22 cellular contexts compared by ENCODE assay signal in the genomic region with DNA sequence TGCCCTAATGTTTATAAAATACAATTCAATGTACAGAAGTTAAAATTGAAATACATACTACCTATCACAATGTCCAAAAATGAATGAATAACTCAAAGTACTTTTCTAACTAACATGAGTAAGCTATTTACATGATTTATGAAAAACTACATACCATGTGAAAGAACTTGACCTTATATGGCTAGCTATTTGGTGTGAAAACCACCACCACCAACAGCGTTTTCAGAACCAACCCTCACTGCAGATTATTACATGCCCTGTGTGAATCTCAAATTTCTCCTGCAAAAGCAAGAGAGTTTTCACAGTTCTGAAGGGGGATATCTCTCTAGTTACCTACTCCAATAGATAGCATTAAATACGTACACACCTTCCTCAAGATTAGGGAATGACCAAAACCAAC.
"Had no signal": no experiment of that assay in that cellular context is flagged by ENCODE, and none has a peak within 500 bp of the region (broad histone marks: within the 10 kb centered on the region; RNA-seq: fewer than 3 reads in every experiment).

No MANE protein-coding gene starts in this region.

- H3K27me3 ChIP-seq: ascending aorta, brain microvascular endothelial cell, cardiac muscle cell had no signal

- H3K27ac ChIP-seq: ascending aorta, brain microvascular endothelial cell, cardiac muscle cell, SK-N-MC had no signal

- H3K4me3 ChIP-seq: ascending aorta, cardiac muscle cell, SK-N-MC had no signal

- H3K36me3 ChIP-seq: ascending aorta, brain microvascular endothelial cell, cardiac muscle cell had no signal

- DNase-seq: activated B cell treated with CpG ODN at 0.5 μM for 24 hours; activated CD4-positive, alpha-beta T cell treated with anti-CD3 and anti-CD28 coated beads for 1 hour; activated CD4-positive, alpha-beta T cell treated with anti-CD3 and anti-CD28 coated beads, Interleukin-2, amount 10 ng/mL, durations not matched to agents 24 days and 14 days; activated CD4-positive, alpha-beta T cell treated with anti-CD3 and anti-CD28 coated beads, Interleukin-2, amount 50 U/mL, for 48 hours; activated CD8-positive, alpha-beta memory T cell treated with anti-CD3 and anti-CD28 coated beads, Interleukin-2, amount 10 ng/mL, durations not matched to agents 7 days and 5 days; activated effector memory CD4-positive, alpha-beta T cell treated with Interleukin-2 at 50 U/mL for 16 hours; activated naive CD4-positive, alpha-beta T cell treated with Interleukin-2 at 50 U/mL for 16 hours; activated naive CD8-positive, alpha-beta T cell treated with anti-CD3 and anti-CD28 coated beads, Interleukin-2, amount 50 U/mL, for 24 hours; activated T-cell treated with anti-CD3 and anti-CD28 coated beads, Interleukin-2, amount 50 U/mL, for 24 hours; amniotic stem cell; NCI-H1930; NCI-H2107; NCI-H226; NCI-H774; RPMI8226; T-cell; T-helper 2 cell had no signal

- H3K9me3 ChIP-seq: ascending aorta had no signal

- ATAC-seq: activated CD8-positive, alpha-beta memory T cell treated with anti-CD3 and anti-CD28 coated beads, Interleukin-2, amount 10 ng/mL, durations not matched to agents 7 days and 5 days; activated naive CD4-positive, alpha-beta T cell treated with anti-CD3 and anti-CD28 coated beads, Interleukin-2, amount 50 U/mL, for 72 hours; activated naive CD8-positive, alpha-beta T cell treated with anti-CD3 and anti-CD28 coated beads, Interleukin-2, amount 50 U/mL, for 24 hours; T-cell had no signal
